10 cellular contexts compared by ENCODE assay signal in the genomic region with DNA sequence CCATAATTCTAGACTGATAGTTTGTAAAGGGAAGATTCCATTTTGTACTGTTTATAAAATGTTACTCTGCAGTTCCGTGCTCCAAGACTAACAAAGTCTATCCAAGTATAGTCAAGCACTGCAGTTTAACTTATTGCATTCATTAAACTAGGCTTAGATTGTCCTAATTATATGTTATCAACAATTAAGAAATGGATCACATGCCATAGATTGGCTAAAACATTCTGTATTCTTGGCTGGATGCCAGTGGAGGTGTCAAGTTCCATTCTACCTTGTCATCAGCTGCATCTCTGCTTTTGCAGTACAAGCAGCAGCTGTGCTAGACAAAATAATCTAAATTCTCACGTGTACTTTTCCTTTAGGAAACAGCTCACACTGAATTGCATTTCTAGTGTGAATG.
DNase-seq lines count a peak whose midpoint lies in the region; ATAC-seq and TF ChIP-seq lines count a peak whose summit lies in the region.
"Had no signal": no experiment of that assay in that cellular context is flagged by ENCODE, and none has a peak within 500 bp of the region (broad histone marks: within the 10 kb centered on the region; RNA-seq: fewer than 3 reads in every experiment).

No MANE protein-coding gene starts in this region.

- H3K4me3 ChIP-seq in GM12865 (ENCODE audit: low read depth, low read length) = no peak overlapping the region
- no peak overlapping the region for H3K4me3 ChIP-seq in mesenchymal stem cell (ENCODE audit: insufficient read depth in 1 of 2, low read depth in 1 of 2, low read length in 2 of 2)
- H3K4me3 ChIP-seq in upper lobe of left lung = no peak overlapping the region
- H3K4me3 ChIP-seq: thyroid gland had no signal

- no peak overlapping the region for H3K9ac ChIP-seq in mesenchymal stem cell (ENCODE audit: low read length)

- no peak overlapping the region for H2BK5ac ChIP-seq in mesenchymal stem cell (ENCODE audit: low read depth, low read length, poor library complexity, severe bottlenecking)

- no peak for TF ChIP-seq CTCF in GM12865 (IDR thresholded peaks at IDR 0.05; ENCODE audit: insufficient read depth, low read depth, low read length, missing control alignments)
- no peak for TF ChIP-seq CTCF in upper lobe of left lung (IDR thresholded peaks at IDR 0.05)

- no peak overlapping the region for H3K23ac ChIP-seq in mesenchymal stem cell (ENCODE audit: low read length in 2 of 2)

- H3K9me3 ChIP-seq in mesenchymal stem cell (ENCODE audit: control insufficient read depth, low read length) (no peaks in the 10 kb centered on the region), upper lobe of left lung (no peaks in the 10 kb centered on the region)
- H3K9me3 ChIP-seq: thyroid gland had no signal

- H4K91ac ChIP-seq in mesenchymal stem cell (ENCODE audit: low read length) = no peak overlapping the region

- no peak for ATAC-seq in GM18517 (IDR thresholded peaks at IDR 0.05; ENCODE audit: unreplicated experiment)
- ATAC-seq in upper lobe of left lung (ENCODE audit: low FRiP score in 2 of 2) = no peak

- H3K14ac ChIP-seq in mesenchymal stem cell (ENCODE audit: low read length in 2 of 2) = no peak overlapping the region

- H3K4me1 ChIP-seq in mesenchymal stem cell (ENCODE audit: control insufficient read depth, insufficient read depth, low read depth, low read length) (no peaks in the 10 kb centered on the region), upper lobe of left lung (no peaks in the 10 kb centered on the region)
- H3K4me1 ChIP-seq: thyroid gland had no signal

- H3K27ac ChIP-seq in mesenchymal stem cell (ENCODE audit: low read length, poor library complexity, severe bottlenecking) = no peak overlapping the region
- no peak overlapping the region for H3K27ac ChIP-seq in upper lobe of left lung
- H3K27ac ChIP-seq: thyroid gland had no signal

- H3K27me3 ChIP-seq in mesenchymal stem cell (ENCODE audit: control insufficient read depth in 1 of 2, insufficient read depth in 1 of 2, low read length in 2 of 2) (no peaks in the 10 kb centered on the region), upper lobe of left lung (no peaks in the 10 kb centered on the region)
- H3K27me3 ChIP-seq: thyroid gland had no signal

- H3K18ac ChIP-seq in mesenchymal stem cell (ENCODE audit: low read depth in 1 of 2, low read length in 2 of 2) = no peak overlapping the region

- no peak for TF ChIP-seq POLR2A in upper lobe of left lung (IDR thresholded peaks at IDR 0.05)

- H3K36me3 ChIP-seq in mesenchymal stem cell (ENCODE audit: control insufficient read depth in 1 of 2, insufficient read depth in 2 of 2, low read depth in 1 of 2, low read length in 2 of 2) (no peaks in the 10 kb centered on the region), upper lobe of left lung (no peaks in the 10 kb centered on the region)
- H3K36me3 ChIP-seq: thyroid gland had no signal

- H4K8ac ChIP-seq in mesenchymal stem cell (ENCODE audit: low read length) = no peak overlapping the region

- DNase-seq in GM12865 (ENCODE audit: low read depth) (peak; percentile 21), NCI-H187 (lab: John Stamatoyannopoulos, UW) (peak; percentile 38 to 42), SHP77 (lab: John Stamatoyannopoulos, UW) (peak; percentile 70 to 82), mesenchymal stem cell (peak; percentile 37), NK-92 (lab: John Stamatoyannopoulos, UW; ENCODE audit: unreplicated experiment) (no peak), upper lobe of left lung (no peak)
- no peak for DNase-seq in stimulated activated CD4-positive, alpha-beta T cell treated with anti-CD3 and anti-CD28 coated beads, Interleukin-4, amount 100 ng/mL, for 1 hour
- DNase-seq: KBM-7, thyroid gland had no signal

- TF ChIP-seq EP300 in upper lobe of left lung (IDR thresholded peaks at IDR 0.05) = no peak

- WGBS in mesenchymal stem cell = 86% methylated on average over 1 of the region's 2 CpGs
- WGBS in upper lobe of left lung, 2 donors = 57 to 73% methylated on average over 2 of the region's 2 CpGs

- H3K4ac ChIP-seq in mesenchymal stem cell (ENCODE audit: low read depth in 1 of 2, low read length in 2 of 2) = no peak overlapping the region

- no peaks in the 10 kb centered on the region for H3K79me1 ChIP-seq in mesenchymal stem cell (replicated peaks; ENCODE audit: low read length, poor library complexity, severe bottlenecking)

- H2AK5ac ChIP-seq in mesenchymal stem cell (ENCODE audit: low read length, severe bottlenecking) = no peak overlapping the region

- H2BK15ac ChIP-seq in mesenchymal stem cell (ENCODE audit: low read depth, poor library complexity, severe bottlenecking) = no peak overlapping the region

- no peak overlapping the region for H2BK120ac ChIP-seq in mesenchymal stem cell (ENCODE audit: low read depth, low read length)

- H2BK12ac ChIP-seq in mesenchymal stem cell (ENCODE audit: low read length in 2 of 2) = no peak overlapping the region

- no peak overlapping the region for H2AFZ ChIP-seq in mesenchymal stem cell (ENCODE audit: low read depth, low read length)

- no peak overlapping the region for H3K4me2 ChIP-seq in mesenchymal stem cell (ENCODE audit: low read length, poor library complexity, severe bottlenecking)

Comparison
In these comparisons a context has a peak if more than half of its experiments do, and no peak if none do; other contexts are left out.
1. DNase-seq: peak in GM12865 (single experiment), NCI-H187 (2 of 2), SHP77 (2 of 2) and mesenchymal stem cell (single experiment); none in NK-92 (single experiment), upper lobe of left lung (0 of 2) and stimulated activated CD4-positive, alpha-beta T cell treated with anti-CD3 and anti-CD28 coated beads, Interleukin-4, amount 100 ng/mL, for 1 hour (single experiment).